ENCODE assay signal across 26 cellular contexts in the genomic region with DNA sequence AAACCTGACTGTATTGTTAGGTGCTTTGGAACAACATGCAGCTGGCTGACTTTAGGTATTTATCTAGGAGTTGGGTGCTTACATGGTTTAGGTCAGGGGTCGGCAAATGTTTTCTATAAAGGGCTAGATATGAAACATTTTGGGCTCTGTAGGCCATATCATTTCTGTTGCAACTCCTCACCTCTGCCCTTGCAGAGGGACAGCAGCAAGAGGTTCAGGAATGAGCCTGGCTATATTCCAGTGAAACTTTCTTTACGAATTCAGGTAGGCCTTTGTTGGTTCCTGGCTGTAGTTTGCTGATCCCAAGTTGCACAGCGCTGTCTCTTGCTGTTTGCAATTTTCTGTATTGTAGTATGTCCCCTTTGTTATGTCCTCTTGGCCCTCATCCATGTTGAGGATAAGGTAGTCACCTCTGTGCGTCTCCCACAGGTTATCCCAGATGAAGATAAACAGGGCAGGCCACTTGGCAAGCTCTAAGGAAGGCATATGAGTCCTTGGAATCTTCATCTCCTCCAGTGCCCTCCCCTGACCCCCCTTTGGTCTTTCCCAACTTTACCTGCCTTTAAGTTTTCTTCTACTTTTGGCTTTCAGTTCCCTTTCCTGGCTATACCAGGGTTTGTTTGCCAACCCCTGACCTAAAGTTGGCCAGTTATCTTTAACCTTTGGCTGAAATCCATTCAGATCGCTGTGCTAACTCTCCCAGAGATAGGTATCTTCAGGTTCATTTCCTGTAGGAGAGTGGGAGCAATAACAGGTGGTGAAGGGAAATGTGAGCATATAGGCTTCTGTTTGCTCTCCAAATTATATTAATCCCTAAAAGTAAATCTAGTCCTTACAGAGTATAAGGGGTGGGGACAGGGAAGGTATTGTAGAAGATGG. TPM values are rescaled to one million over a fixed set of nuclear protein-coding genes. Genes with fewer than 3 reads are reported as not detected.
DNase-seq lines count a peak whose midpoint lies in the region; ATAC-seq and TF ChIP-seq lines count a peak whose summit lies in the region.
"Had no signal": no experiment of that assay in that cellular context is flagged by ENCODE, and none has a peak within 500 bp of the region (broad histone marks: within the 10 kb centered on the region; RNA-seq: fewer than 3 reads in every experiment).

No MANE protein-coding gene starts in this region.

- BruUV-seq in Panc1 (replicated peaks; lab: Mats Ljungman, UMichigan), result no TSS peak

- H3K36me3 ChIP-seq in cardiac muscle cell (peaks cover 21% of the 10 kb centered on the region), Panc1 (ENCODE audit: control insufficient read depth, insufficient read depth, low read length) (peaks cover 8% of the 10 kb centered on the region; the same call in 1 of the 2 replicates), liver (ENCODE audit: control insufficient read depth in 4 of 4, insufficient read depth in 3 of 4, low read depth in 1 of 4, low read length in 3 of 4) (peaks cover 0 to 14% (median 2%) of the 10 kb centered on the region in 4 donors)

- H3K4me1 Mint-ChIP-seq in activated T-helper 1 cell treated with anti-CD3 and anti-CD28 coated beads, Interleukin-12 subunit alpha, Interleukin-12 subunit beta, Interleukin-2, Interleukin-4 antibody, amounts not matched to agents 30 ng/mL and 10 ng/mL and 1 ng/mL, durations not matched to agents 14 hours and 24 hours and 36 hours (ENCODE audit: low read depth), result peaks cover 11% of the 10 kb centered on the region
- H3K4me1 Mint-ChIP-seq: memory B cell had no signal

- no peaks in the 10 kb centered on the region for H3K27me3 Mint-ChIP-seq in activated T-helper 1 cell treated with anti-CD3 and anti-CD28 coated beads, Interleukin-12 subunit alpha, Interleukin-12 subunit beta, Interleukin-2, Interleukin-4 antibody, amounts not matched to agents 30 ng/mL and 10 ng/mL and 1 ng/mL, durations not matched to agents 14 hours and 24 hours and 36 hours (ENCODE audit: insufficient read depth)
- H3K27me3 Mint-ChIP-seq: activated CD4-positive, alpha-beta memory T cell treated with anti-CD3 and anti-CD28 coated beads, Interleukin-2, amount 10 ng/mL, durations not matched to agents 7 days and 5 days; activated naive CD8-positive, alpha-beta T cell treated with anti-CD3 and anti-CD28 coated beads for 36 hours; memory B cell; stimulated activated naive CD8-positive, alpha-beta T cell treated with anti-CD3 and anti-CD28 coated beads, Interleukin-15, Interleukin-2, amounts not matched to agents 100 ng/mL and 50 ng/mL, for 24 hours had no signal

- H3K27me3 ChIP-seq in cardiac muscle cell (no peaks in the 10 kb centered on the region), Panc1 (ENCODE audit: control insufficient read depth, insufficient read depth, low read length) (no peaks in the 10 kb centered on the region), liver (ENCODE audit: control insufficient read depth in 4 of 4, insufficient read depth in 4 of 4, low read length in 3 of 4) (no peaks in the 10 kb centered on the region)
- H3K27me3 ChIP-seq: esophagus muscularis mucosa, foreskin keratinocyte, heart right ventricle, sigmoid colon had no signal

- DNase-seq in cardiac muscle cell (ENCODE audit: low read depth in 1 of 2, low spot score in 1 of 2) (no peak), Right ventricle myocardium inferior (ENCODE audit: missing footprints) (no peak), Panc1 (ENCODE audit: low read depth, low spot score) (no peak), NCI-H1694 treated with DMSO at 0.1 percent for 48 hours (lab: John Stamatoyannopoulos, UW) (no peak)
- no peak for DNase-seq in activated T-helper 1 cell treated with anti-CD3 and anti-CD28 coated beads, Interleukin-12 subunit alpha, Interleukin-12 subunit beta, Interleukin-2, Interleukin-4 antibody, amounts not matched to agents 30 ng/mL and 10 ng/mL and 1 ng/mL, durations not matched to agents 14 hours and 24 hours and 36 hours (ENCODE audit: low spot score)
- DNase-seq: activated CD4-positive, alpha-beta memory T cell treated with anti-CD3 and anti-CD28 coated beads, Interleukin-2, amount 10 ng/mL, durations not matched to agents 7 days and 5 days; activated CD4-positive, CD25-positive, alpha-beta regulatory T cell treated with anti-CD3 and anti-CD28 coated beads, Interleukin-2, amount 50 U/mL, for 72 hours; activated effector memory CD4-positive, alpha-beta T cell treated with Interleukin-2 at 50 U/mL for 16 hours; activated naive CD8-positive, alpha-beta T cell treated with anti-CD3 and anti-CD28 coated beads for 36 hours; AML-193; aorta; CD8-positive, alpha-beta T cell; DMS 273 treated with DMSO at 0.1 percent for 48 hours; foreskin keratinocyte; heart right ventricle; NCI-H2107; NCI-H446 treated with DMSO at 0.1 percent for 48 hours; sigmoid colon; stimulated activated CD4-positive, alpha-beta T cell treated with anti-CD3 and anti-CD28 coated beads, Interleukin-15, amount 100 ng/mL, for 24 hours had no signal

- in situ Hi-C loops in Panc1 (cut with HindIII; ENCODE audit: low pct_unique_long_range_greater_than_20kb, low sequenced_read_pairs), result no loop called here

- 32% methylated on average over 5 of the region's 5 CpGs for WGBS in liver

- TF ChIP-seq RAD21 in liver (IDR thresholded peaks at IDR 0.05), result peak in 1 of 2 donors; percentile 21

- H3K9ac ChIP-seq in liver (ENCODE audit: low read depth in 1 of 2, low read length in 2 of 2), result no peak overlapping the region

- POLR2A ChIA-PET in Panc1 (lab: Charles Lee), result interaction anchor here (0.6 to 0.9 kb wide), 3 partner anchors 13 to 1559 kb away, joined by 3 to 15 read pairs (median 5); no protein-coding TSS in a partner anchor

- H3K27ac Mint-ChIP-seq in activated T-helper 1 cell treated with anti-CD3 and anti-CD28 coated beads, Interleukin-12 subunit alpha, Interleukin-12 subunit beta, Interleukin-2, Interleukin-4 antibody, amounts not matched to agents 30 ng/mL and 10 ng/mL and 1 ng/mL, durations not matched to agents 14 hours and 24 hours and 36 hours, result no peak overlapping the region
- H3K27ac Mint-ChIP-seq: activated CD4-positive, alpha-beta memory T cell treated with anti-CD3 and anti-CD28 coated beads, Interleukin-2, amount 10 ng/mL, durations not matched to agents 7 days and 5 days; activated naive CD8-positive, alpha-beta T cell treated with anti-CD3 and anti-CD28 coated beads for 36 hours; CD8-positive, alpha-beta T cell; memory B cell; stimulated activated naive CD8-positive, alpha-beta T cell treated with anti-CD3 and anti-CD28 coated beads, Interleukin-15, Interleukin-2, amounts not matched to agents 100 ng/mL and 50 ng/mL, for 24 hours had no signal

- CTCF ChIA-PET in Panc1 (lab: Charles Lee), result no interaction called here

- H3K27ac ChIP-seq in cardiac muscle cell, result peak overlapping the region; percentile 83
- 0 out of 2 replicates have a peak overlapping the region, but pooled peaks have one; percentile 15 for H3K27ac ChIP-seq in Panc1 (ENCODE audit: low read length)
- peak overlapping the region; percentile 23 to 32 for H3K27ac ChIP-seq in liver (ENCODE audit: low read depth in 1 of 2, low read length in 2 of 2)
- H3K27ac ChIP-seq: A549, esophagus muscularis mucosa, foreskin keratinocyte, heart right ventricle, sigmoid colon had no signal

- TF ChIP-seq CTCF in cardiac muscle cell (IDR thresholded peaks at IDR 0.05; ENCODE audit: low read depth, low read length) (no peak), Panc1 (IDR thresholded peaks at IDR 0.05) (no peak), liver (IDR thresholded peaks at IDR 0.05; ENCODE audit: low read depth, low read length, missing input control) (peak; percentile 15)

- H3K4me3 Mint-ChIP-seq in activated T-helper 1 cell treated with anti-CD3 and anti-CD28 coated beads, Interleukin-12 subunit alpha, Interleukin-12 subunit beta, Interleukin-2, Interleukin-4 antibody, amounts not matched to agents 30 ng/mL and 10 ng/mL and 1 ng/mL, durations not matched to agents 14 hours and 24 hours and 36 hours, result no peak overlapping the region
- H3K4me3 Mint-ChIP-seq: activated CD4-positive, alpha-beta memory T cell treated with anti-CD3 and anti-CD28 coated beads, Interleukin-2, amount 10 ng/mL, durations not matched to agents 7 days and 5 days; activated naive CD8-positive, alpha-beta T cell treated with anti-CD3 and anti-CD28 coated beads for 36 hours; CD8-positive, alpha-beta T cell; memory B cell; stimulated activated naive CD8-positive, alpha-beta T cell treated with anti-CD3 and anti-CD28 coated beads, Interleukin-15, Interleukin-2, amounts not matched to agents 100 ng/mL and 50 ng/mL, for 24 hours had no signal

- intact Hi-C loops in Right ventricle myocardium inferior (cut with DNase I) (no loop called here), Panc1 (cut with micrococcal nuclease; ENCODE audit: unreplicated experiment) (no loop called here)
- intact Hi-C loops in activated T-helper 1 cell treated with anti-CD3 and anti-CD28 coated beads, Interleukin-12 subunit alpha, Interleukin-12 subunit beta, Interleukin-2, Interleukin-4 antibody, amounts not matched to agents 30 ng/mL and 10 ng/mL and 1 ng/mL, durations not matched to agents 14 hours and 24 hours and 36 hours (cut with micrococcal nuclease), result no loop called here

- H3K9me3 Mint-ChIP-seq in activated T-helper 1 cell treated with anti-CD3 and anti-CD28 coated beads, Interleukin-12 subunit alpha, Interleukin-12 subunit beta, Interleukin-2, Interleukin-4 antibody, amounts not matched to agents 30 ng/mL and 10 ng/mL and 1 ng/mL, durations not matched to agents 14 hours and 24 hours and 36 hours, result no peaks in the 10 kb centered on the region
- H3K9me3 Mint-ChIP-seq: activated CD4-positive, alpha-beta memory T cell treated with anti-CD3 and anti-CD28 coated beads, Interleukin-2, amount 10 ng/mL, durations not matched to agents 7 days and 5 days; activated naive CD8-positive, alpha-beta T cell treated with anti-CD3 and anti-CD28 coated beads for 36 hours; CD8-positive, alpha-beta T cell; memory B cell; stimulated activated naive CD8-positive, alpha-beta T cell treated with anti-CD3 and anti-CD28 coated beads, Interleukin-15, Interleukin-2, amounts not matched to agents 100 ng/mL and 50 ng/mL, for 24 hours had no signal

- no peak overlapping the region for H3K4me3 ChIP-seq in cardiac muscle cell
- no peak overlapping the region for H3K4me3 ChIP-seq in Panc1 (ENCODE audit: low read depth in 2 of 2, low read length in 2 of 2)
- H3K4me3 ChIP-seq in liver (ENCODE audit: low read depth in 1 of 3, low read length in 3 of 3), result no peak overlapping the region
- H3K4me3 ChIP-seq: A549, esophagus muscularis mucosa, heart right ventricle, sigmoid colon had no signal

- peaks cover 18% of the 10 kb centered on the region for H3K36me3 Mint-ChIP-seq in activated T-helper 1 cell treated with anti-CD3 and anti-CD28 coated beads, Interleukin-12 subunit alpha, Interleukin-12 subunit beta, Interleukin-2, Interleukin-4 antibody, amounts not matched to agents 30 ng/mL and 10 ng/mL and 1 ng/mL, durations not matched to agents 14 hours and 24 hours and 36 hours (ENCODE audit: low read depth)

- peaks cover 54% of the 10 kb centered on the region for H3K4me1 ChIP-seq in cardiac muscle cell (ENCODE audit: low read depth)
- peaks cover 20% of the 10 kb centered on the region for H3K4me1 ChIP-seq in Panc1 (ENCODE audit: control insufficient read depth, insufficient read depth, low read length)
- H3K4me1 ChIP-seq in liver (ENCODE audit: control insufficient read depth in 4 of 4, insufficient read depth in 4 of 4, low read length in 3 of 4), result peaks cover 3 to 50% (median 39%) of the 10 kb centered on the region in 4 donors

- no peak for ATAC-seq in Right ventricle myocardium inferior
- ATAC-seq in Panc1, result peak; percentile 30; the same call in 1 of the 2 replicates
- no peak for ATAC-seq in HG02938 (IDR thresholded peaks at IDR 0.05; ENCODE audit: unreplicated experiment)
- no peak for ATAC-seq in HG03460 (IDR thresholded peaks at IDR 0.05; ENCODE audit: unreplicated experiment)
- ATAC-seq: A549; CD8-positive, alpha-beta T cell; foreskin keratinocyte; heart right ventricle had no signal

- no peaks in the 10 kb centered on the region for H3K9me3 ChIP-seq in cardiac muscle cell (ENCODE audit: low read depth)
- H3K9me3 ChIP-seq in Panc1 (ENCODE audit: control insufficient read depth, insufficient read depth, low read depth, low read length), result no peaks in the 10 kb centered on the region
- H3K9me3 ChIP-seq in liver (ENCODE audit: control insufficient read depth in 4 of 4, low read length in 3 of 4), result no peaks in the 10 kb centered on the region
- H3K9me3 ChIP-seq: A549, esophagus muscularis mucosa, heart right ventricle, sigmoid colon had no signal

RNA-seq across cellular contexts. Expression of a gene that starts 36.1 kb away (rescaled TPM):
- total RNA-seq in cardiac muscle cell, result 37.7 and 51.9 TPM in 2 replicates
- polyA plus RNA-seq in cardiac muscle cell, result 32.3 and 42.9 TPM in 2 replicates
- total RNA-seq in Right ventricle myocardium inferior, result 13.1 TPM
- 103 TPM for total RNA-seq in Panc1 (2021; ENCODE audit: unreplicated experiment)
- 46.7 TPM for polyA plus RNA-seq in Panc1 (2012; ENCODE audit: insufficient read length)
- 10 to 100 TPM; 20.5 to 37.1 TPM for total RNA-seq in liver
- polyA plus RNA-seq in liver, result 10 to 100 TPM; 11.8 to 13.1 TPM
- 72.9 and 79.0 TPM in 2 replicates for total RNA-seq in activated T-helper 1 cell treated with anti-CD3 and anti-CD28 coated beads, Interleukin-12 subunit alpha, Interleukin-12 subunit beta, Interleukin-2, Interleukin-4 antibody, amounts not matched to agents 30 ng/mL and 10 ng/mL and 1 ng/mL, durations not matched to agents 14 hours and 24 hours and 36 hours

RNA-seq across cellular contexts. Expression of a gene that starts 36.5 kb away (rescaled TPM):
- 145 and 174 TPM in 2 replicates for total RNA-seq in cardiac muscle cell
- polyA plus RNA-seq in cardiac muscle cell, result 222 and 264 TPM in 2 replicates
- 155 TPM for total RNA-seq in Right ventricle myocardium inferior
- total RNA-seq in Panc1 (2021; ENCODE audit: unreplicated experiment), result 122 TPM
- polyA plus RNA-seq in Panc1 (2012; ENCODE audit: insufficient read length), result 139 TPM
- 10 to 100 TPM; 72.0 to 99.8 TPM for total RNA-seq in liver
- 100 to 1,000 TPM; 243 to 458 TPM for polyA plus RNA-seq in liver
- 49.3 and 49.5 TPM in 2 replicates for total RNA-seq in activated T-helper 1 cell treated with anti-CD3 and anti-CD28 coated beads, Interleukin-12 subunit alpha, Interleukin-12 subunit beta, Interleukin-2, Interleukin-4 antibody, amounts not matched to agents 30 ng/mL and 10 ng/mL and 1 ng/mL, durations not matched to agents 14 hours and 24 hours and 36 hours

Comparison
In these comparisons a context has a peak if more than half of its experiments do, and no peak if none do; other contexts are left out.
1. H3K27ac ChIP-seq: peak in every context shown above with its lines; median percentile 83 in cardiac muscle cell; 28 in liver; 15 in Panc1.